1 cellular context compared by ENCODE assay signal in the genomic region with DNA sequence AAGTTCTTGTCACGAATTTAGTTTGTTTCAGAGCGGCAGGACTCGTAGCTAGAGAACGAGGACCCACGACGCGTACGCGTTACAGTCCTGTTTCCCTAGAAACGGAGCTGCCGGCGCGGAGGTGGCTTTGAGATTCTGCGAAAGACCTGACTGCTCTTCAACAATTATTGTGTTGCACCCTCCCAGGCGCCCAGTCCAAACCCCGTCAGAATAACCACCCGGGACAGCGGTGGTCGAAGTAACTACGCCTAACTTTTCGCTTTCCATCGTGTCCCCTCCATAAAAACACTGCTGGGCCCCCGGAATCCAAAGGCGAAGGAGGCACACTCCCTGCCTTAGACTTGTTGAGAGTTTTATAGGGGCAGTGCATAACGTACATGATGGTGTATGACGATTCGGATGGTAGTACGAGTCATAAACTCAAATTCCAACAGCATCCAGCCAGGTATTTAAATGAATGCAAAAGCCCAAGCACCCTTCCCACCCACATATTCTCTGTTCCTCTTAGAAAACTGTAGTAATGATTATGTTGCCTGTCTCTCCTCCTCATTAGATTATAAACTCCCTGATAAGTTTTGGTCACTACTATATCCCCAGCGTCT.
TF ChIP-seq lines count a peak whose summit lies in the region.

No MANE protein-coding gene starts in this region.

TF ChIP-seq in PFSK-1, 5 proteins besides CTCF, POLR2A, EP300 and RAD21 (continued from another document):
- TF ChIP-seq POLR2AphosphoS5 (IDR thresholded peaks at IDR 0.05; ENCODE audit: low read depth, low read length) = no peak
